In genomic region chr12:124927325-124928094, GRCh38 we compare ENCODE assay signal across 8 cellular contexts.
DNase-seq lines count a peak whose midpoint lies in the region; ATAC-seq and TF ChIP-seq lines count a peak whose summit lies in the region.

No MANE protein-coding gene starts in this region.

- DNase-seq in AG04449 (ENCODE audit: low read depth, low spot score) (no peak), HL-60 (ENCODE audit: low read depth in 1 of 2, low spot score in 1 of 2) (peak in 1 of 2 experiments; percentile 87), epidermal melanocyte (ENCODE audit: insufficient read length, low spot score) (peak; percentile 79), kidney glomerular epithelial cell (lab: John Stamatoyannopoulos, UW) (no peak)
- DNase-seq in activated CD8-positive, alpha-beta memory T cell treated with anti-CD3 and anti-CD28 coated beads for 24 hours = peak; percentile 100
- DNase-seq in stimulated activated CD8-positive, alpha-beta memory T cell treated with anti-CD3 and anti-CD28 coated beads, Interleukin-7, amount 100 ng/mL, for 4 hours (ENCODE audit: low read depth in 2 of 2) = peak; percentile 74 to 89

- H3K27me3 ChIP-seq in HL-60 (ENCODE audit: insufficient read depth, poor library complexity, severe bottlenecking) = no peaks in the 10 kb centered on the region
- no peaks in the 10 kb centered on the region for H3K27me3 ChIP-seq in muscle layer of colon (ENCODE audit: control insufficient read depth in 1 of 2, insufficient read depth in 2 of 2, low read length in 2 of 2)

- H3K4me1 ChIP-seq in muscle layer of colon (ENCODE audit: insufficient read depth, low read length) = peaks cover 10% of the 10 kb centered on the region

- POLR2A ChIA-PET in AG04449 (lab: Yijun Ruan, JAX) = interaction anchor here (0.8 to 3.4 kb wide), 6 partner anchors 11 to 21 kb away, joined by 3 to 23 read pairs (median 6); partner anchors contain the start of gene UBC

- CTCF ChIA-PET in AG04449 (lab: Yijun Ruan, JAX) = interaction anchor here (1.1 to 3.1 kb wide), 4 partner anchors 12 to 22 kb away, joined by 3 to 30 read pairs (median 4); no protein-coding TSS in a partner anchor

- H3K27ac ChIP-seq in HL-60 (replicated peaks) (peak overlapping the region; percentile 78), muscle layer of colon (ENCODE audit: low read depth, low read length) (peak overlapping the region; percentile 96)

- TF ChIP-seq CTCF in AG04449 (IDR thresholded peaks at IDR 0.05; ENCODE audit: insufficient read depth, low read length, missing control alignments) (no peak), HL-60 (IDR thresholded peaks at IDR 0.05; ENCODE audit: insufficient read depth, low read length) (no peak)

- peak overlapping the region; percentile 80 for H3K4me3 ChIP-seq in AG04449 (ENCODE audit: low read depth, low read length)
- H3K4me3 ChIP-seq in HL-60 (replicated peaks; ENCODE audit: insufficient read depth, low read length) = peak overlapping the region; percentile 73
- peak overlapping the region; percentile 55 to 61 for H3K4me3 ChIP-seq in muscle layer of colon (ENCODE audit: low read depth in 1 of 2, low read length in 2 of 2)

- no peaks in the 10 kb centered on the region for H3K36me3 ChIP-seq in muscle layer of colon (ENCODE audit: insufficient read depth, low read length)

- ATAC-seq in GM19455 (IDR thresholded peaks at IDR 0.05; ENCODE audit: unreplicated experiment) = peak; percentile 72

- peak overlapping the region; percentile 93 for H3K9ac ChIP-seq in muscle layer of colon (ENCODE audit: low read length)

- H3K9me3 ChIP-seq in muscle layer of colon (ENCODE audit: low read length) = no peaks in the 10 kb centered on the region

Comparison
In these comparisons a context has a peak if more than half of its experiments do, and no peak if none do; other contexts are left out.
1. DNase-seq: peak in activated CD8-positive, alpha-beta memory T cell treated with anti-CD3 and anti-CD28 coated beads for 24 hours (single experiment), epidermal melanocyte (single experiment) and stimulated activated CD8-positive, alpha-beta memory T cell treated with anti-CD3 and anti-CD28 coated beads, Interleukin-7, amount 100 ng/mL, for 4 hours (2 of 2); none in AG04449 (single experiment) and kidney glomerular epithelial cell (single experiment).
2. Peak in every context shown above with its lines, with median percentiles within 50 percentile points of each other: H3K4me3 ChIP-seq.